8 cellular contexts compared by ENCODE assay signal in genomic region chr4:182448281-182449151, GRCh38.
DNase-seq lines count a peak whose midpoint lies in the region; ATAC-seq and TF ChIP-seq lines count a peak whose summit lies in the region.

No MANE protein-coding gene starts in this region.

- H3K4me3 Mint-ChIP-seq in progenitor cell of endocrine pancreas (ENCODE audit: low read depth): peak overlapping the region; percentile 96

- DNase-seq in DMS 273 treated with DMSO at 0.1 percent for 48 hours (lab: John Stamatoyannopoulos, UW) (peak; percentile 70), HuH-7.5 (ENCODE audit: low spot score) (peak; percentile 39), SK-N-DZ (ENCODE audit: low spot score) (peak; percentile 91), astrocyte of the spinal cord (ENCODE audit: low read depth, low spot score) (peak; percentile 94), hepatic stellate cell (ENCODE audit: low spot score) (peak; percentile 79), progenitor cell of endocrine pancreas (ENCODE audit: low spot score, unreplicated experiment) (peak; percentile 82), NOMO-1 treated with DMSO at 0.1 percent for 48 hours (lab: John Stamatoyannopoulos, UW; ENCODE audit: unreplicated experiment) (no peak)

- peak overlapping the region; percentile 56 for H3K4me3 ChIP-seq in astrocyte of the spinal cord (ENCODE audit: low read depth, low read length)

- ATAC-seq in GM21619 (IDR thresholded peaks at IDR 0.05; ENCODE audit: unreplicated experiment): peak; percentile 80

- H3K36me3 Mint-ChIP-seq in progenitor cell of endocrine pancreas (ENCODE audit: insufficient read depth): no peaks in the 10 kb centered on the region

- in situ Hi-C loops in astrocyte of the spinal cord (cut with HindIII; ENCODE audit: low sequenced_read_pairs): no loop called here

- peaks cover 22% of the 10 kb centered on the region for H3K27me3 Mint-ChIP-seq in progenitor cell of endocrine pancreas

- H3K27ac Mint-ChIP-seq in progenitor cell of endocrine pancreas: peak overlapping the region; percentile 79

- no peaks in the 10 kb centered on the region for H3K9me3 Mint-ChIP-seq in progenitor cell of endocrine pancreas (ENCODE audit: low read depth)

- H3K4me1 Mint-ChIP-seq in progenitor cell of endocrine pancreas (ENCODE audit: low read depth): peaks cover 30% of the 10 kb centered on the region

- TF ChIP-seq CTCF in astrocyte of the spinal cord (IDR thresholded peaks at IDR 0.05; ENCODE audit: low read depth, low read length) (no peak), progenitor cell of endocrine pancreas (IDR thresholded peaks at IDR 0.05; ENCODE audit: unreplicated experiment) (peak; percentile 24)
